Comparison of ENCODE assay signal across 8 cellular contexts in genomic region chr11:119149371-119150275, GRCh38. TPM values are rescaled to one million over a fixed set of nuclear protein-coding genes. Genes with fewer than 3 reads are reported as not detected.
A peak's percentile ranks its signal among the peaks of the same experiment; 100 is the strongest.
DNase-seq lines count a peak whose midpoint lies in the region; ATAC-seq and TF ChIP-seq lines count a peak whose summit lies in the region.

No MANE protein-coding gene starts in this region.

- H3K36me3 Mint-ChIP-seq in HFFc6 (ENCODE audit: low read depth) = no peaks in the 10 kb centered on the region
- no peaks in the 10 kb centered on the region for H3K36me3 Mint-ChIP-seq in brain

- TF ChIP-seq CTCF in HFFc6 (IDR thresholded peaks at IDR 0.05) = no peak
- TF ChIP-seq CTCF in brain (conservative IDR thresholded peaks at IDR 0.05) = no peak
- no peak for TF ChIP-seq CTCF in lung (IDR thresholded peaks at IDR 0.05; ENCODE audit: control extremely low read depth, extremely low read depth)
- no peak for TF ChIP-seq CTCF in upper lobe of right lung (IDR thresholded peaks at IDR 0.05)

- peaks cover 0 to 11% of the 10 kb centered on the region in 2 donors for H3K4me1 ChIP-seq in lung (ENCODE audit: control insufficient read depth in 2 of 2, insufficient read depth in 2 of 2, low read length in 2 of 2)
- peaks cover 12% of the 10 kb centered on the region for H3K4me1 ChIP-seq in upper lobe of right lung

- H3K27ac Mint-ChIP-seq in HFFc6 (no peak overlapping the region), brain (peak overlapping the region in 1 of 5 experiments; percentile 38)

- H3K9me3 ChIP-seq in lung (ENCODE audit: control insufficient read depth in 2 of 2, insufficient read depth in 1 of 2, low read length in 1 of 2) = peaks cover 0 to 1% of the 10 kb centered on the region in 2 donors
- no peaks in the 10 kb centered on the region for H3K9me3 ChIP-seq in upper lobe of right lung

- DNase-seq in 8988T (peak; percentile 29), HFFc6 (no peak), lung (ENCODE audit: low spot score) (no peak), upper lobe of right lung (peak; percentile 64), dedifferentiated amniotic fluid mesenchymal stem cell (ENCODE audit: extremely low spot score) (no peak), NCI-H1694 treated with DMSO at 0.1 percent for 48 hours (lab: John Stamatoyannopoulos, UW) (no peak)

- H3K27ac ChIP-seq in lung (ENCODE audit: low read depth in 1 of 2, low read length in 1 of 2) = no peak overlapping the region
- no peak overlapping the region for H3K27ac ChIP-seq in upper lobe of right lung

- H3K4me3 Mint-ChIP-seq in HFFc6 (peak overlapping the region; percentile 37; the same call in 1 of the 2 replicates), brain (peak overlapping the region; percentile 79 to 86 (median 81))

- H3K4me1 Mint-ChIP-seq in HFFc6 (ENCODE audit: low read depth) (peaks cover 11% of the 10 kb centered on the region), brain (peaks cover 43% of the 10 kb centered on the region)

- H3K27me3 ChIP-seq in lung (ENCODE audit: control insufficient read depth, insufficient read depth) (no peaks in the 10 kb centered on the region), upper lobe of right lung (peaks cover 29% of the 10 kb centered on the region)

- intact Hi-C loops in upper lobe of right lung (cut with DNase I) = no loop called here

- H3K4me3 ChIP-seq in lung (peak overlapping the region; percentile 45), upper lobe of right lung (peak overlapping the region; percentile 60)

- 18 to 19% methylated on average over 39 to 63 of the region's 63 CpGs for WGBS in lung, 2 donors

- ATAC-seq in lung (ENCODE audit: insufficient read depth, low FRiP score) (no peak), upper lobe of right lung (peak; percentile 8), HG03025 (IDR thresholded peaks at IDR 0.05; ENCODE audit: low FRiP score, unreplicated experiment) (no peak)

- no peaks in the 10 kb centered on the region for H3K36me3 ChIP-seq in lung (ENCODE audit: control insufficient read depth in 2 of 2, insufficient read depth in 2 of 2, low read length in 2 of 2)
- H3K36me3 ChIP-seq in upper lobe of right lung = no peaks in the 10 kb centered on the region

- no peaks in the 10 kb centered on the region for H3K9me3 Mint-ChIP-seq in HFFc6
- H3K9me3 Mint-ChIP-seq in brain = peaks cover 0 to 3% (median 0%) of the 10 kb centered on the region in 5 experiments

- peaks cover 48% of the 10 kb centered on the region for H3K27me3 Mint-ChIP-seq in HFFc6 (ENCODE audit: insufficient read depth)
- peaks cover 22% of the 10 kb centered on the region for H3K27me3 Mint-ChIP-seq in brain

RNA-seq across cellular contexts. Expression of gene ABCG4, which starts 0.8 kb away (rescaled TPM):
- under 1 TPM; 0.05 to 0.50 (median 0.18) TPM for total RNA-seq in HFFc6 (2021; fragmentation: NEBNext Ultra II Directional; extraction: Animal tissue kit (Norgen Biotek cat#: 25700))
- polyA plus RNA-seq in brain (ENCODE audit: insufficient read depth, low read depth, low replicate concordance) = 2.2 TPM
- under 1 TPM in 1 of 2 donors, not detected in 1; 0.28 TPM for total RNA-seq in lung
- polyA plus RNA-seq in lung = under 1 TPM; 0.03 to 0.10 TPM
- total RNA-seq in upper lobe of right lung = 0.14 TPM

RNA-seq across cellular contexts. Expression of gene NLRX1, which starts 18.9 kb away (rescaled TPM):
- 10 to 100 TPM; 11.8 to 14.5 (median 12.9) TPM for total RNA-seq in HFFc6 (2021; fragmentation: NEBNext Ultra II Directional; extraction: Animal tissue kit (Norgen Biotek cat#: 25700))
- 11.1 TPM for polyA plus RNA-seq in brain (ENCODE audit: insufficient read depth, low read depth, low replicate concordance)
- total RNA-seq in lung = 10 to 100 TPM; 12.5 to 22.6 TPM
- 10 to 100 TPM in 1 of 2 donors, 1 to 10 TPM in 1; 5.1 to 10.7 TPM for polyA plus RNA-seq in lung
- total RNA-seq in upper lobe of right lung = 17.7 TPM

RNA-seq across cellular contexts. Expression of gene HINFP, which starts 28.2 kb away (rescaled TPM):
- 10 to 100 TPM in 4 of 6 experiments, 1 to 10 TPM in 2; 9.9 to 13.4 (median 11.3) TPM for total RNA-seq in HFFc6 (2021; fragmentation: NEBNext Ultra II Directional; extraction: Animal tissue kit (Norgen Biotek cat#: 25700))
- polyA plus RNA-seq in brain (ENCODE audit: insufficient read depth, low read depth, low replicate concordance) (28.0 TPM), lung (10 to 100 TPM; 10.4 to 14.3 TPM)
- total RNA-seq in lung (10 to 100 TPM; 21.2 to 24.5 TPM), upper lobe of right lung (25.2 TPM)

RNA-seq across cellular contexts. Expression of gene NHERF4, which starts 35.7 kb away (rescaled TPM):
- total RNA-seq in HFFc6 (2021; fragmentation: NEBNext Ultra II Directional; extraction: Animal tissue kit (Norgen Biotek cat#: 25700)) = not detected
- polyA plus RNA-seq in brain (ENCODE audit: insufficient read depth, low read depth, low replicate concordance) = 0.49 TPM
- total RNA-seq in lung = under 1 TPM in 1 of 2 donors, not detected in 1; 0.37 TPM
- polyA plus RNA-seq in lung = under 1 TPM in 1 of 2 donors, not detected in 1; 0.96 TPM
- total RNA-seq in upper lobe of right lung = 0.81 TPM

RNA-seq across cellular contexts. Expression of gene C2CD2L, which starts 42.5 kb away (rescaled TPM):
- total RNA-seq in HFFc6 (2021; fragmentation: NEBNext Ultra II Directional; extraction: Animal tissue kit (Norgen Biotek cat#: 25700)) = 10 to 100 TPM; 10.0 to 13.5 (median 10.8) TPM
- 48.0 TPM for polyA plus RNA-seq in brain (ENCODE audit: insufficient read depth, low read depth, low replicate concordance)
- 10 to 100 TPM in 1 of 2 donors, 1 to 10 TPM in 1; 6.5 to 20.7 TPM for total RNA-seq in lung
- polyA plus RNA-seq in lung = 10 to 100 TPM; 11.6 to 13.7 TPM
- 20.3 TPM for total RNA-seq in upper lobe of right lung

Comparison
In these comparisons a context has a peak if more than half of its experiments do, and no peak if none do; other contexts are left out.
1. DNase-seq: peak in 8988T (single experiment) and upper lobe of right lung (single experiment); none in HFFc6 (single experiment), lung (single experiment), dedifferentiated amniotic fluid mesenchymal stem cell (single experiment) and NCI-H1694 treated with DMSO at 0.1 percent for 48 hours (single experiment).